Comparison of ENCODE assay signal across 1 cellular context in genomic region chr12:95204141-95204866, GRCh38.
TF ChIP-seq lines count a peak whose summit lies in the region.

No MANE protein-coding gene starts in this region.

TF ChIP-seq in K562, 482 proteins besides CTCF, POLR2A, EP300 and RAD21 (continued from another document and continues in another):
- TF ChIP-seq, protein P1, sequence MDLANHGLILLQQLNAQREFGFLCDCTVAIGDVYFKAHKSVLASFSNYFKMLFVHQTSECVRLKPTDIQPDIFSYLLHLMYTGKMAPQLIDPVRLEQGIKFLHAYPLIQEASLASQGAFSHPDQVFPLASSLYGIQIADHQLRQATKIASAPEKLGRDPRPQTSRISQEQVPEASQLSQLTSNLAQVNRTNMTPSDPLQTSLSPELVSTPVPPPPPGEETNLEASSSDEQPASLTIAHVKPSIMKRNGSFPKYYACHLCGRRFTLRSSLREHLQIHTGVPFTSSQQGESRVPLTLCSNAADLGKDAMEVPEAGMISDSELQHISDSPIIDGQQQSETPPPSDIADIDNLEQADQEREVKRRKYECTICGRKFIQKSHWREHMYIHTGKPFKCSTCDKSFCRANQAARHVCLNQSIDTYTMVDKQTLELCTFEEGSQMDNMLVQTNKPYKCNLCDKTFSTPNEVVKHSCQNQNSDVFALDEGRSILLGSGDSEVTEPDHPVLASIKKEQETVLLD (IDR thresholded peaks at IDR 0.05) = peak; percentile 80; the same call in 1 of the 2 replicates
- TF ChIP-seq SRSF3 (IDR thresholded peaks at IDR 0.05; ENCODE audit: insufficient read depth, low read length) = no peak
- no peak; the same call in 1 of the 2 replicates for TF ChIP-seq GATAD2A (IDR thresholded peaks at IDR 0.05)
- TF ChIP-seq HNRNPUL1 (IDR thresholded peaks at IDR 0.05; ENCODE audit: low read length) = no peak
- TF ChIP-seq POLR2B (IDR thresholded peaks at IDR 0.05; ENCODE audit: low read depth, partially characterized antibody) = peak; percentile 63
- no peak for TF ChIP-seq PTBP1 (IDR thresholded peaks at IDR 0.05; ENCODE audit: low read depth, low read length)
- TF ChIP-seq, protein P2, sequence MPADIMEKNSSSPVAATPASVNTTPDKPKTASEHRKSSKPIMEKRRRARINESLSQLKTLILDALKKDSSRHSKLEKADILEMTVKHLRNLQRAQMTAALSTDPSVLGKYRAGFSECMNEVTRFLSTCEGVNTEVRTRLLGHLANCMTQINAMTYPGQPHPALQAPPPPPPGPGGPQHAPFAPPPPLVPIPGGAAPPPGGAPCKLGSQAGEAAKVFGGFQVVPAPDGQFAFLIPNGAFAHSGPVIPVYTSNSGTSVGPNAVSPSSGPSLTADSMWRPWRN (IDR thresholded peaks at IDR 0.05; ENCODE audit: low read depth) = peak; percentile 52
- no peak for TF ChIP-seq ZNF512 (tag; IDR thresholded peaks at IDR 0.05)
- peak; percentile 47; the same call in 1 of the 2 replicates for TF ChIP-seq ELF1 (tag; IDR thresholded peaks at IDR 0.05)
- no peak for TF ChIP-seq ZNF224 (CRISPR knock-in tag; IDR thresholded peaks at IDR 0.05)
- TF ChIP-seq MBD2 (IDR thresholded peaks at IDR 0.05; ENCODE audit: borderline replicate concordance, low read depth) = no peak
- no peak for TF ChIP-seq POLR3A (IDR thresholded peaks at IDR 0.05; ENCODE audit: borderline replicate concordance, extremely low read depth, insufficient read depth, insufficient read length)
- no peak for TF ChIP-seq REST (CRISPR knock-in tag; IDR thresholded peaks at IDR 0.05; ENCODE audit: low read depth)
- TF ChIP-seq JUN (IDR thresholded peaks at IDR 0.05; ENCODE audit: borderline replicate concordance, low read depth, low read length) = 0 out of 2 replicates have a peak, but pooled peaks have one; percentile 52
- TF ChIP-seq JUN (CRISPR knock-in tag; IDR thresholded peaks at IDR 0.05; ENCODE audit: borderline replicate concordance) = no peak
- TF ChIP-seq SNRNP70 (optimal IDR thresholded peaks at IDR 0.05; ENCODE audit: low read depth, low read length) = no peak
- TF ChIP-seq, protein P3, sequence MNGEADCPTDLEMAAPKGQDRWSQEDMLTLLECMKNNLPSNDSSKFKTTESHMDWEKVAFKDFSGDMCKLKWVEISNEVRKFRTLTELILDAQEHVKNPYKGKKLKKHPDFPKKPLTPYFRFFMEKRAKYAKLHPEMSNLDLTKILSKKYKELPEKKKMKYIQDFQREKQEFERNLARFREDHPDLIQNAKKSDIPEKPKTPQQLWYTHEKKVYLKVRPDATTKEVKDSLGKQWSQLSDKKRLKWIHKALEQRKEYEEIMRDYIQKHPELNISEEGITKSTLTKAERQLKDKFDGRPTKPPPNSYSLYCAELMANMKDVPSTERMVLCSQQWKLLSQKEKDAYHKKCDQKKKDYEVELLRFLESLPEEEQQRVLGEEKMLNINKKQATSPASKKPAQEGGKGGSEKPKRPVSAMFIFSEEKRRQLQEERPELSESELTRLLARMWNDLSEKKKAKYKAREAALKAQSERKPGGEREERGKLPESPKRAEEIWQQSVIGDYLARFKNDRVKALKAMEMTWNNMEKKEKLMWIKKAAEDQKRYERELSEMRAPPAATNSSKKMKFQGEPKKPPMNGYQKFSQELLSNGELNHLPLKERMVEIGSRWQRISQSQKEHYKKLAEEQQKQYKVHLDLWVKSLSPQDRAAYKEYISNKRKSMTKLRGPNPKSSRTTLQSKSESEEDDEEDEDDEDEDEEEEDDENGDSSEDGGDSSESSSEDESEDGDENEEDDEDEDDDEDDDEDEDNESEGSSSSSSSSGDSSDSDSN (IDR thresholded peaks at IDR 0.05; ENCODE audit: borderline replicate concordance in 1 of 2, low read depth in 2 of 2, low read length in 2 of 2) = peak in 1 of 2 experiments; percentile 16; a peak in 1 of 4 replicates
- no peak for TF ChIP-seq SMAD1 (IDR thresholded peaks at IDR 0.05; ENCODE audit: low read depth, low read length, partially characterized antibody)
- TF ChIP-seq CREBBP (IDR thresholded peaks at IDR 0.05; ENCODE audit: low read depth, low read length) = no peak
- peak; percentile 81 for TF ChIP-seq TAF9B (IDR thresholded peaks at IDR 0.05; ENCODE audit: partially characterized antibody)
- no peak for TF ChIP-seq NFXL1 (CRISPR knock-in tag; IDR thresholded peaks at IDR 0.05)
- no peak for TF ChIP-seq ZFPM2 (CRISPR knock-in tag; IDR thresholded peaks at IDR 0.05)
- TF ChIP-seq, protein P4, sequence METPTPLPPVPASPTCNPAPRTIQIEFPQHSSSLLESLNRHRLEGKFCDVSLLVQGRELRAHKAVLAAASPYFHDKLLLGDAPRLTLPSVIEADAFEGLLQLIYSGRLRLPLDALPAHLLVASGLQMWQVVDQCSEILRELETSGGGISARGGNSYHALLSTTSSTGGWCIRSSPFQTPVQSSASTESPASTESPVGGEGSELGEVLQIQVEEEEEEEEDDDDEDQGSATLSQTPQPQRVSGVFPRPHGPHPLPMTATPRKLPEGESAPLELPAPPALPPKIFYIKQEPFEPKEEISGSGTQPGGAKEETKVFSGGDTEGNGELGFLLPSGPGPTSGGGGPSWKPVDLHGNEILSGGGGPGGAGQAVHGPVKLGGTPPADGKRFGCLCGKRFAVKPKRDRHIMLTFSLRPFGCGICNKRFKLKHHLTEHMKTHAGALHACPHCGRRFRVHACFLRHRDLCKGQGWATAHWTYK (CRISPR knock-in tag; IDR thresholded peaks at IDR 0.05) = no peak
- TF ChIP-seq TCF15 (CRISPR knock-in tag; IDR thresholded peaks at IDR 0.05) = no peak
- no peak for TF ChIP-seq ZNF41 (CRISPR knock-in tag; conservative IDR thresholded peaks at IDR 0.05)
- TF ChIP-seq ZNF165 (CRISPR knock-in tag; IDR thresholded peaks at IDR 0.05; ENCODE audit: borderline replicate concordance) = no peak
- no peak for TF ChIP-seq ZNF79 (CRISPR knock-in tag; IDR thresholded peaks at IDR 0.05; ENCODE audit: low read depth)
- TF ChIP-seq ZNF766 (CRISPR knock-in tag; conservative IDR thresholded peaks at IDR 0.05) = peak; percentile 64; the same call in 1 of the 2 replicates
- peak; percentile 64; the same call in 1 of the 2 replicates for TF ChIP-seq SMAD4 (CRISPR knock-in tag; conservative IDR thresholded peaks at IDR 0.05)
- no peak for TF ChIP-seq HNRNPH1 (optimal IDR thresholded peaks at IDR 0.05; ENCODE audit: low read depth, low read length)
- TF ChIP-seq PTRF (tag; IDR thresholded peaks at IDR 0.05) = no peak
- TF ChIP-seq PTTG1 (tag; IDR thresholded peaks at IDR 0.05; ENCODE audit: low read depth) = no peak
- no peak for TF ChIP-seq TEAD2 (tag; IDR thresholded peaks at IDR 0.05)
- TF ChIP-seq ZNF778 (CRISPR knock-in tag; IDR thresholded peaks at IDR 0.05) = no peak
- 0 out of 2 replicates have a peak, but pooled peaks have one; percentile 74 for TF ChIP-seq NFRKB (IDR thresholded peaks at IDR 0.05; ENCODE audit: low read depth)
- peak; percentile 74; the same call in 1 of the 2 replicates for TF ChIP-seq EHMT2 (IDR thresholded peaks at IDR 0.05)
- no peak for TF ChIP-seq HOMEZ (CRISPR knock-in tag; IDR thresholded peaks at IDR 0.05)
- TF ChIP-seq POLR2G (IDR thresholded peaks at IDR 0.05; ENCODE audit: low read depth, low read length) = 0 out of 2 replicates have a peak, but pooled peaks have one; percentile 15
- no peak for TF ChIP-seq RUNX1 (IDR thresholded peaks at IDR 0.05; ENCODE audit: low read depth)
- TF ChIP-seq, protein P5, sequence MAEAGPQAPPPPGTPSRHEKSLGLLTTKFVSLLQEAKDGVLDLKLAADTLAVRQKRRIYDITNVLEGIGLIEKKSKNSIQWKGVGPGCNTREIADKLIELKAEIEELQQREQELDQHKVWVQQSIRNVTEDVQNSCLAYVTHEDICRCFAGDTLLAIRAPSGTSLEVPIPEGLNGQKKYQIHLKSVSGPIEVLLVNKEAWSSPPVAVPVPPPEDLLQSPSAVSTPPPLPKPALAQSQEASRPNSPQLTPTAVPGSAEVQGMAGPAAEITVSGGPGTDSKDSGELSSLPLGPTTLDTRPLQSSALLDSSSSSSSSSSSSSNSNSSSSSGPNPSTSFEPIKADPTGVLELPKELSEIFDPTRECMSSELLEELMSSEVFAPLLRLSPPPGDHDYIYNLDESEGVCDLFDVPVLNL (CRISPR knock-in tag; IDR thresholded peaks at IDR 0.05; ENCODE audit: low read depth) = no peak
- no peak for TF ChIP-seq RBM39 (optimal IDR thresholded peaks at IDR 0.05; ENCODE audit: low read depth, low read length)
- TF ChIP-seq MYBL2 (IDR thresholded peaks at IDR 0.05; ENCODE audit: low read depth) = no peak
- no peak for TF ChIP-seq MYBL2 (CRISPR knock-in tag; IDR thresholded peaks at IDR 0.05; ENCODE audit: borderline replicate concordance)
- TF ChIP-seq ZNF277 (CRISPR knock-in tag; IDR thresholded peaks at IDR 0.05; ENCODE audit: borderline replicate concordance) = no peak
- TF ChIP-seq SUPT5H (IDR thresholded peaks at IDR 0.05) = peak; percentile 57
- TF ChIP-seq ZBTB5 (IDR thresholded peaks at IDR 0.05) = peak; percentile 95
- TF ChIP-seq CHD2 (IDR thresholded peaks at IDR 0.05; ENCODE audit: low read depth, low read length) = no peak
